Comparison of ENCODE assay signal across 24 cellular contexts in genomic region chr22:30232716-30233218, GRCh38. TPM values are rescaled to one million over a fixed set of nuclear protein-coding genes. Genes with fewer than 3 reads are reported as not detected.
DNase-seq lines count a peak whose midpoint lies in the region; ATAC-seq, FAIRE-seq and TF ChIP-seq lines count a peak whose summit lies in the region.
"Had no signal": no experiment of that assay in that cellular context is flagged by ENCODE, and none has a peak within 500 bp of the region (broad histone marks: within the 10 kb centered on the region; RNA-seq: fewer than 3 reads in every experiment).

No MANE protein-coding gene starts in this region.

- no peak for TF ChIP-seq CTCF in astrocyte (IDR thresholded peaks at IDR 0.05; ENCODE audit: insufficient read depth, low read depth, low read length)

- WGBS in trophoblast cell (ENCODE audit: extremely low coverage, insufficient coverage, insufficient read length), result no CpG with 5 or more reads among the region's 17 CpGs

- H3K9me3 Mint-ChIP-seq in astrocyte (ENCODE audit: unreplicated experiment), result no peaks in the 10 kb centered on the region
- no peaks in the 10 kb centered on the region for H3K9me3 Mint-ChIP-seq in activated CD4-positive, alpha-beta T cell treated with anti-CD3 and anti-CD28 coated beads, Interleukin-2, amount 10 ng/mL, durations not matched to agents 24 days and 14 days
- H3K9me3 Mint-ChIP-seq: CD4-positive, CD25-positive, alpha-beta regulatory T cell; HFFc6 had no signal

- peaks cover 42% of the 10 kb centered on the region for H3K4me1 Mint-ChIP-seq in astrocyte (ENCODE audit: low read depth, unreplicated experiment)
- peaks cover 36% of the 10 kb centered on the region for H3K4me1 Mint-ChIP-seq in activated CD4-positive, alpha-beta T cell treated with anti-CD3 and anti-CD28 coated beads, Interleukin-2, amount 10 ng/mL, durations not matched to agents 24 days and 14 days

- H3K79me2 ChIP-seq in astrocyte (ENCODE audit: insufficient read depth, low read length), result no peaks in the 10 kb centered on the region
- no peaks in the 10 kb centered on the region for H3K79me2 ChIP-seq in trophoblast cell (ENCODE audit: control insufficient read depth, insufficient read depth, low read length, poor library complexity)

- peak overlapping the region; percentile 21 for H3K4me2 ChIP-seq in astrocyte (ENCODE audit: low read length)
- H3K4me2 ChIP-seq in trophoblast cell (ENCODE audit: low read length), result no peak overlapping the region
- H3K4me2 ChIP-seq: PC-9 had no signal

- H3K27me3 ChIP-seq in H7 (ENCODE audit: control insufficient read depth, insufficient read depth, low read length) (no peaks in the 10 kb centered on the region), astrocyte (ENCODE audit: insufficient read depth, low read length) (no peaks in the 10 kb centered on the region), trophoblast cell (ENCODE audit: insufficient read depth, low read length) (no peaks in the 10 kb centered on the region)
- H3K27me3 ChIP-seq: SJCRH30 had no signal

- ATAC-seq in GM21576 (IDR thresholded peaks at IDR 0.05; ENCODE audit: unreplicated experiment), result no peak
- ATAC-seq: HepG2 had no signal

- H3K4me3 Mint-ChIP-seq in astrocyte (ENCODE audit: unreplicated experiment), result no peak overlapping the region
- H3K4me3 Mint-ChIP-seq in activated CD4-positive, alpha-beta T cell treated with anti-CD3 and anti-CD28 coated beads, Interleukin-2, amount 10 ng/mL, durations not matched to agents 24 days and 14 days, result no peak overlapping the region
- H3K4me3 Mint-ChIP-seq: CD4-positive, CD25-positive, alpha-beta regulatory T cell; HFFc6 had no signal

- peak overlapping the region; percentile 41 for H2BK12ac ChIP-seq in trophoblast cell (ENCODE audit: low read length)

- H3K23ac ChIP-seq in trophoblast cell (ENCODE audit: low read length), result no peak overlapping the region

- H3K9ac ChIP-seq in astrocyte (ENCODE audit: low read length), result peak overlapping the region; percentile 63
- H3K9ac ChIP-seq in trophoblast cell (ENCODE audit: low read length), result no peak overlapping the region

- no peak overlapping the region for H2BK5ac ChIP-seq in trophoblast cell (ENCODE audit: low read depth, low read length, poor library complexity)

- H3K27me3 Mint-ChIP-seq in astrocyte (ENCODE audit: low read depth, unreplicated experiment), result no peaks in the 10 kb centered on the region
- H3K27me3 Mint-ChIP-seq in activated CD4-positive, alpha-beta T cell treated with anti-CD3 and anti-CD28 coated beads, Interleukin-2, amount 10 ng/mL, durations not matched to agents 24 days and 14 days, result no peaks in the 10 kb centered on the region
- H3K27me3 Mint-ChIP-seq: CD4-positive, CD25-positive, alpha-beta regulatory T cell had no signal

- H4K8ac ChIP-seq in trophoblast cell (ENCODE audit: low read depth, low read length), result no peak overlapping the region

- peaks cover 19% of the 10 kb centered on the region for H3K79me1 ChIP-seq in trophoblast cell (ENCODE audit: low read length)

- peaks cover 57% of the 10 kb centered on the region for H3K4me1 ChIP-seq in astrocyte (ENCODE audit: insufficient read depth, low read length)
- H3K4me1 ChIP-seq in trophoblast cell (ENCODE audit: control insufficient read depth in 1 of 2, insufficient read depth in 2 of 2, low read length in 2 of 2), result peaks cover 29 to 30% of the 10 kb centered on the region in 2 experiments

- intact Hi-C loops in activated CD4-positive, alpha-beta T cell treated with anti-CD3 and anti-CD28 coated beads, Interleukin-2, amount 10 ng/mL, durations not matched to agents 24 days and 14 days (cut with micrococcal nuclease), result no loop called here

- H3K36me3 Mint-ChIP-seq in astrocyte (ENCODE audit: low read depth, unreplicated experiment), result no peaks in the 10 kb centered on the region
- peaks cover 2% of the 10 kb centered on the region for H3K36me3 Mint-ChIP-seq in activated CD4-positive, alpha-beta T cell treated with anti-CD3 and anti-CD28 coated beads, Interleukin-2, amount 10 ng/mL, durations not matched to agents 24 days and 14 days (ENCODE audit: low read depth)
- H3K36me3 Mint-ChIP-seq: CD4-positive, CD25-positive, alpha-beta regulatory T cell had no signal

- H2AK5ac ChIP-seq in trophoblast cell (ENCODE audit: low read length), result no peak overlapping the region

- H3K18ac ChIP-seq in trophoblast cell (ENCODE audit: low read length), result no peak overlapping the region

- peak overlapping the region; percentile 9 for H4K91ac ChIP-seq in trophoblast cell (ENCODE audit: low read depth, low read length)

- H3K4ac ChIP-seq in trophoblast cell (ENCODE audit: low read depth, low read length), result no peak overlapping the region

- H3K4me3 ChIP-seq in H7 (ENCODE audit: insufficient read depth, low read depth, low read length), result no peak overlapping the region
- H3K4me3 ChIP-seq in astrocyte (ENCODE audit: insufficient read depth, low read depth, low read length), result no peak overlapping the region
- no peak overlapping the region for H3K4me3 ChIP-seq in trophoblast cell (ENCODE audit: low read depth, low read length)
- H3K4me3 ChIP-seq: PC-9, SJCRH30 had no signal

- H3K27ac Mint-ChIP-seq in astrocyte (ENCODE audit: unreplicated experiment), result no peak overlapping the region
- H3K27ac Mint-ChIP-seq in activated CD4-positive, alpha-beta T cell treated with anti-CD3 and anti-CD28 coated beads, Interleukin-2, amount 10 ng/mL, durations not matched to agents 24 days and 14 days, result no peak overlapping the region
- H3K27ac Mint-ChIP-seq: HFFc6 had no signal

- peak overlapping the region; percentile 39 for H2BK120ac ChIP-seq in trophoblast cell (ENCODE audit: insufficient read depth, low read length, poor library complexity)

- H3K27ac ChIP-seq in astrocyte (ENCODE audit: low read depth, low read length) (peak overlapping the region; percentile 58), trophoblast cell (ENCODE audit: low read depth, low read length) (no peak overlapping the region)
- H3K27ac ChIP-seq: SJCRH30 had no signal

- H4K12ac ChIP-seq in trophoblast cell (ENCODE audit: low read depth, low read length), result no peak overlapping the region

- H2AFZ ChIP-seq in astrocyte (ENCODE audit: low read depth, low read length), result no peak overlapping the region
- no peak overlapping the region for H2AFZ ChIP-seq in trophoblast cell (ENCODE audit: insufficient read depth, low read length, poor library complexity)
- H2AFZ ChIP-seq: PC-9 had no signal

- FAIRE-seq in astrocyte (lab: Jason Lieb, UNC), result no peak
- FAIRE-seq: HepG2 had no signal

- H4K20me1 ChIP-seq in astrocyte (ENCODE audit: insufficient read depth, low read length), result no peaks in the 10 kb centered on the region

- H3K36me3 ChIP-seq in H7 (replicated peaks; ENCODE audit: control insufficient read depth, insufficient read depth, low read length) (no peaks in the 10 kb centered on the region), astrocyte (ENCODE audit: insufficient read depth, low read length) (no peaks in the 10 kb centered on the region), trophoblast cell (ENCODE audit: control insufficient read depth in 1 of 2, insufficient read depth in 2 of 2, low read length in 2 of 2) (no peaks in the 10 kb centered on the region)
- H3K36me3 ChIP-seq: SJCRH30 had no signal

- DNase-seq in H7 (peak; percentile 68), astrocyte (ENCODE audit: low read depth) (peak; percentile 83), glomerular visceral epithelial cell (ENCODE audit: extremely low spot score) (peak; percentile 88), trophoblast cell (no peak), DMS79 treated with DMSO at 0.1 percent for 48 hours (lab: John Stamatoyannopoulos, UW) (no peak), NCI-H187 treated with DMSO at 0.1 percent for 48 hours (lab: John Stamatoyannopoulos, UW) (no peak)
- no peak for DNase-seq in activated CD4-positive, alpha-beta T cell treated with anti-CD3 and anti-CD28 coated beads, Interleukin-2, amount 10 ng/mL, durations not matched to agents 24 days and 14 days
- DNase-seq: ACHN; AML-193; CD4-positive, CD25-positive, alpha-beta regulatory T cell; COR-L47; DMS 273 treated with DMSO at 0.1 percent for 48 hours; GF-D8; HFFc6; KG1; NCI-H1417 treated with DMSO at 0.1 percent for 48 hours; NCI-H2029; NCI-H345; NCI-H524 treated with DMSO at 0.1 percent for 48 hours; PC-9; SJCRH30 had no signal

- H3K9me3 ChIP-seq in astrocyte (ENCODE audit: insufficient read depth, low read depth, low read length), result no peaks in the 10 kb centered on the region
- H3K9me3 ChIP-seq in trophoblast cell (ENCODE audit: insufficient read depth, low read depth, low read length), result no peaks in the 10 kb centered on the region
- H3K9me3 ChIP-seq: SJCRH30 had no signal

- H3K14ac ChIP-seq in trophoblast cell (ENCODE audit: low read length), result no peak overlapping the region

RNA-seq across cellular contexts. Expression of gene LIF, which starts 13.8 kb away (rescaled TPM):
- total RNA-seq in H7 (2014; rRNA removed; shearing (Covaris generic)), result 0.41 and 0.59 TPM in 2 replicates
- total RNA-seq in astrocyte, result 63.3 and 100 TPM in 2 replicates
- 1.2 and 1.4 TPM in 2 replicates for polyA plus RNA-seq in trophoblast cell (2013)
- total RNA-seq in activated CD4-positive, alpha-beta T cell treated with anti-CD3 and anti-CD28 coated beads, Interleukin-2, amount 10 ng/mL, durations not matched to agents 24 days and 14 days, result 509 and 511 TPM in 2 replicates
- polyA plus RNA-seq: CD4-positive, CD25-positive, alpha-beta regulatory T cell had no signal

RNA-seq across cellular contexts. Expression of gene OSM, which starts 33.9 kb away (rescaled TPM):
- total RNA-seq in H7 (2014; rRNA removed; shearing (Covaris generic)), result not detected in 2 replicates
- not detected in 2 replicates for total RNA-seq in astrocyte
- polyA plus RNA-seq in trophoblast cell (2013), result 0.19 and 0.25 TPM in 2 replicates
- 61.0 and 62.8 TPM in 2 replicates for total RNA-seq in activated CD4-positive, alpha-beta T cell treated with anti-CD3 and anti-CD28 coated beads, Interleukin-2, amount 10 ng/mL, durations not matched to agents 24 days and 14 days
- total RNA-seq: H4, HepG2, HFFc6, PC-9, SJCRH30 had no signal
- polyA plus RNA-seq: HepG2 had no signal

RNA-seq across cellular contexts. Expression of gene CASTOR1, which starts 56.5 kb away (rescaled TPM):
- 10.2 and 15.4 TPM in 2 replicates for total RNA-seq in H7 (2014; rRNA removed; shearing (Covaris generic))
- 15.2 and 16.2 TPM in 2 replicates for total RNA-seq in astrocyte
- polyA plus RNA-seq in trophoblast cell (2013), result 41.1 and 44.2 TPM in 2 replicates
- total RNA-seq in activated CD4-positive, alpha-beta T cell treated with anti-CD3 and anti-CD28 coated beads, Interleukin-2, amount 10 ng/mL, durations not matched to agents 24 days and 14 days, result 4.7 and 7.3 TPM in 2 replicates

Comparison
In these comparisons a context has a peak if more than half of its experiments do, and no peak if none do; other contexts are left out.
1. DNase-seq: peak in H7 (single experiment), astrocyte (single experiment) and glomerular visceral epithelial cell (single experiment); none in trophoblast cell (0 of 2), DMS79 treated with DMSO at 0.1 percent for 48 hours (single experiment), activated CD4-positive, alpha-beta T cell treated with anti-CD3 and anti-CD28 coated beads, Interleukin-2, amount 10 ng/mL, durations not matched to agents 24 days and 14 days (single experiment) and NCI-H187 treated with DMSO at 0.1 percent for 48 hours (single experiment).
2. RNA of gene LIF, which starts 13.8 kb away (total RNA-seq): 509 to 511 TPM in activated CD4-positive, alpha-beta T cell treated with anti-CD3 and anti-CD28 coated beads, Interleukin-2, amount 10 ng/mL, durations not matched to agents 24 days and 14 days and 63.3 to 100 TPM in astrocyte; 0.41 to 0.59 TPM in H7; every median in the first group is over 10 times any median in the second.
3. RNA of gene OSM, which starts 33.9 kb away (total RNA-seq): 61.0 to 62.8 TPM in activated CD4-positive, alpha-beta T cell treated with anti-CD3 and anti-CD28 coated beads, Interleukin-2, amount 10 ng/mL, durations not matched to agents 24 days and 14 days; not detected in astrocyte and not detected in H7; every median in the first group is over 10 times any median in the second.